11 cellular contexts compared by ENCODE assay signal in the genomic region with DNA sequence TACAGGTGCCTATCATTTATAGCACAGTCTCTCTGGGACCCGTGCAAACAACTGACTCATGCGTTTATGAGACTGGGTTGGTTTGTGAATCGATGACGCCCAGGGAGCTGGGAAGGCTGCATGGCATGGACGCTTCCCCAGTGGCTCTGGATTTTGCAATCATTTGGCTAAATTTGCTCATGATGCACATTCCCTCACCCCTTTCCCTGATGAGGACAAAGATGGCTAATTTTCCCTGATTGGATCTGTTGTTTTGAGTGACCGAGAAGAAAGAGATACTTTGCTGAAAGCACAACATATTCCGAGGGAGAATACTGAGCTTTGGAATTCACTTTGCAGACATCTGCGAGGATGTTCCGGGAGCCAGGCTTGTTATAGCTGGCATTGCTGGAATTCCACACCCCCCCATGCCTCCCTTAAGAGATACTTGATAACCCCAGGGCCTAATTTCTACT. TPM values are rescaled to one million over a fixed set of nuclear protein-coding genes. Genes with fewer than 3 reads are reported as not detected.
DNase-seq lines count a peak whose midpoint lies in the region; ATAC-seq, FAIRE-seq and TF ChIP-seq lines count a peak whose summit lies in the region.
"Had no signal": no experiment of that assay in that cellular context is flagged by ENCODE, and none has a peak within 500 bp of the region (broad histone marks: within the 10 kb centered on the region; RNA-seq: fewer than 3 reads in every experiment).

No MANE protein-coding gene starts in this region.

- H4K5ac ChIP-seq in H9 (ENCODE audit: insufficient read length, low read depth, low read length): no peak overlapping the region

- H3T11ph ChIP-seq in H9 (ENCODE audit: low read length): no peak overlapping the region

- H3K4ac ChIP-seq in H9 (ENCODE audit: low read depth, low read length): no peak overlapping the region

- H3K4me3 Mint-ChIP-seq in H9: no peak overlapping the region
- H3K4me3 Mint-ChIP-seq in astrocyte (ENCODE audit: unreplicated experiment): no peak overlapping the region
- H3K4me3 Mint-ChIP-seq: dendritic cell treated with granulocyte-macrophage colony-stimulating factor and Interleukin-4, amounts not matched to agents 40 ng/mL and 50 ng/mL, for 4 days; memory B cell had no signal

- no peaks in the 10 kb centered on the region for H3K23me2 ChIP-seq in H9 (ENCODE audit: insufficient read length, low read depth, low read length, poor library complexity, severe bottlenecking)

- 0 out of 2 replicates have a peak, but pooled peaks cover 3% of the 10 kb centered on the region for H3K79me2 ChIP-seq in H9 (ENCODE audit: insufficient read depth, low read length)
- H3K79me2 ChIP-seq in astrocyte (ENCODE audit: insufficient read depth, low read length): no peaks in the 10 kb centered on the region

- peak overlapping the region; percentile 17 for H3K27ac ChIP-seq in H9 (ENCODE audit: insufficient read length, low read depth, low read length)
- H3K27ac ChIP-seq in astrocyte (ENCODE audit: low read depth, low read length): no peak overlapping the region

- H3K9me3 ChIP-seq in H9 (ENCODE audit: control insufficient read depth, low read depth, low read length): no peaks in the 10 kb centered on the region
- H3K9me3 ChIP-seq in astrocyte (ENCODE audit: insufficient read depth, low read depth, low read length): no peaks in the 10 kb centered on the region
- no peaks in the 10 kb centered on the region for H3K9me3 ChIP-seq in skeletal muscle satellite cell (replicated peaks; ENCODE audit: low read length)

- no peak overlapping the region for H2AK5ac ChIP-seq in H9 (ENCODE audit: insufficient read length, low read length)

- no peak overlapping the region for H3K4me2 ChIP-seq in H9 (ENCODE audit: insufficient read depth, insufficient read length, low read length)
- H3K4me2 ChIP-seq in astrocyte (ENCODE audit: low read length): peak overlapping the region; percentile 21
- H3K4me2 ChIP-seq in skeletal muscle satellite cell (ENCODE audit: low read length): peak overlapping the region; percentile 57

- WGBS in H9 (ENCODE audit: extremely low coverage, insufficient read length, low lambda C conversion rate): no CpG with 5 or more reads among the region's 9 CpGs

- no peaks in the 10 kb centered on the region for H3K79me1 ChIP-seq in H9 (ENCODE audit: insufficient read depth, low read depth, low read length, poor library complexity, severe bottlenecking)

- peaks cover 0 to 5% (median 0%) of the 10 kb centered on the region in 3 experiments; a peak in 2 of 7 replicates for H3K36me3 Mint-ChIP-seq in H9 (ENCODE audit: insufficient read depth in 1 of 3, low read depth in 3 of 3)
- H3K36me3 Mint-ChIP-seq in astrocyte (ENCODE audit: low read depth, unreplicated experiment): peaks cover 2% of the 10 kb centered on the region
- H3K36me3 Mint-ChIP-seq: memory B cell had no signal

- ATAC-seq in HG03571 (IDR thresholded peaks at IDR 0.05; ENCODE audit: unreplicated experiment): no peak
- ATAC-seq in HG02884 (IDR thresholded peaks at IDR 0.05; ENCODE audit: unreplicated experiment): no peak

- H4K20me1 ChIP-seq in H9 (ENCODE audit: control insufficient read depth, insufficient read depth, insufficient read length): no peaks in the 10 kb centered on the region
- no peaks in the 10 kb centered on the region for H4K20me1 ChIP-seq in astrocyte (ENCODE audit: insufficient read depth, low read length)

- DNase-seq in H9 (peak; percentile 50), astrocyte (ENCODE audit: low read depth) (no peak), iPS DF 19.7 (ENCODE audit: low read depth, low spot score) (peak; percentile 60), NCI-H1436 (lab: John Stamatoyannopoulos, UW) (no peak), iPS-NIHi7 (ENCODE audit: extremely low spot score) (no peak)
- DNase-seq: NCI-H1930 had no signal

- H2BK120ac ChIP-seq in H9 (ENCODE audit: low read depth, low read length, poor library complexity, severe bottlenecking): no peak overlapping the region

- H3K27ac Mint-ChIP-seq in H9 (peak overlapping the region; percentile 68 to 88 (median 68); a peak in 4 of 7 replicates), astrocyte (ENCODE audit: unreplicated experiment) (peak overlapping the region; percentile 88)
- H3K27ac Mint-ChIP-seq: dendritic cell treated with granulocyte-macrophage colony-stimulating factor and Interleukin-4, amounts not matched to agents 40 ng/mL and 50 ng/mL, for 4 days; memory B cell had no signal

- H4K91ac ChIP-seq in H9 (ENCODE audit: insufficient read length, low read depth, low read length): no peak overlapping the region

- TF ChIP-seq CTCF in H9 (conservative IDR thresholded peaks at IDR 0.05) (no peak), astrocyte (IDR thresholded peaks at IDR 0.05; ENCODE audit: insufficient read depth, low read depth, low read length) (no peak)

- no peak overlapping the region for H4K8ac ChIP-seq in H9 (replicated peaks; ENCODE audit: insufficient read length, low read depth, low read length)

- H3K4me3 ChIP-seq in astrocyte (ENCODE audit: insufficient read depth, low read depth, low read length) (no peak overlapping the region), skeletal muscle satellite cell (ENCODE audit: low read length) (no peak overlapping the region)

- H3K9ac ChIP-seq in H9 (ENCODE audit: extremely low read depth, insufficient read length, low read length): no peak overlapping the region
- no peak overlapping the region for H3K9ac ChIP-seq in astrocyte (ENCODE audit: low read length)
- no peak overlapping the region for H3K9ac ChIP-seq in skeletal muscle satellite cell (ENCODE audit: low read depth, low read length)

- H3K36me3 ChIP-seq in astrocyte (ENCODE audit: insufficient read depth, low read length): no peaks in the 10 kb centered on the region
- no peaks in the 10 kb centered on the region for H3K36me3 ChIP-seq in skeletal muscle satellite cell (ENCODE audit: insufficient read depth, low read length)

- H3K4me1 Mint-ChIP-seq in H9: peaks cover 45 to 53% of the 10 kb centered on the region in 2 experiments
- H3K4me1 Mint-ChIP-seq in astrocyte (ENCODE audit: low read depth, unreplicated experiment): peaks cover 22% of the 10 kb centered on the region
- H3K4me1 Mint-ChIP-seq: memory B cell had no signal

- H2BK15ac ChIP-seq in H9 (ENCODE audit: low read depth, low read length): no peak overlapping the region

- H3K56ac ChIP-seq in H9 (ENCODE audit: insufficient read length, low read depth, low read length): no peak overlapping the region

- no peak overlapping the region for H2BK20ac ChIP-seq in H9 (ENCODE audit: low read depth, low read length, poor library complexity, severe bottlenecking)

- H3K4me1 ChIP-seq in H9 (ENCODE audit: insufficient read depth, low read length) (peaks cover 6% of the 10 kb centered on the region; the same call in 1 of the 2 replicates), astrocyte (ENCODE audit: insufficient read depth, low read length) (no peaks in the 10 kb centered on the region), skeletal muscle satellite cell (ENCODE audit: control insufficient read depth, insufficient read depth, low read length) (peaks cover 19% of the 10 kb centered on the region)

- H2AFZ ChIP-seq in H9 (ENCODE audit: low read length) (no peak overlapping the region), astrocyte (ENCODE audit: low read depth, low read length) (no peak overlapping the region)

- H3K14ac ChIP-seq in H9 (ENCODE audit: insufficient read depth, low read length): no peak overlapping the region

- no peaks in the 10 kb centered on the region for H3K9me3 Mint-ChIP-seq in H9
- H3K9me3 Mint-ChIP-seq in astrocyte (ENCODE audit: unreplicated experiment): peaks cover 2% of the 10 kb centered on the region
- H3K9me3 Mint-ChIP-seq: dendritic cell treated with granulocyte-macrophage colony-stimulating factor and Interleukin-4, amounts not matched to agents 40 ng/mL and 50 ng/mL, for 4 days; memory B cell had no signal

- H3K27me3 Mint-ChIP-seq in H9 (ENCODE audit: low read depth): no peaks in the 10 kb centered on the region
- no peaks in the 10 kb centered on the region for H3K27me3 Mint-ChIP-seq in astrocyte (ENCODE audit: low read depth, unreplicated experiment)
- H3K27me3 Mint-ChIP-seq: dendritic cell treated with granulocyte-macrophage colony-stimulating factor and Interleukin-4, amounts not matched to agents 40 ng/mL and 50 ng/mL, for 4 days had no signal

- no peak overlapping the region for H3K23ac ChIP-seq in H9 (ENCODE audit: insufficient read length, low read depth, low read length)

- H3K18ac ChIP-seq in H9 (ENCODE audit: insufficient read length, low read depth, low read length): no peak overlapping the region

- H2BK5ac ChIP-seq in H9 (ENCODE audit: insufficient read length, low read length): no peak overlapping the region

- FAIRE-seq in astrocyte (lab: Jason Lieb, UNC): peak; percentile 34

- H3K27me3 ChIP-seq in H9 (ENCODE audit: insufficient read depth, low read length) (no peaks in the 10 kb centered on the region), astrocyte (ENCODE audit: insufficient read depth, low read length) (no peaks in the 10 kb centered on the region), skeletal muscle satellite cell (ENCODE audit: control insufficient read depth, insufficient read depth, low read length) (peaks cover 8% of the 10 kb centered on the region)

- no peak overlapping the region for H2BK12ac ChIP-seq in H9 (ENCODE audit: insufficient read length, low read depth, low read length)

RNA-seq across cellular contexts. Expression of gene CGNL1, which starts 51.1 kb away (rescaled TPM):
- total RNA-seq in H9 (2021) (32.5 and 34.6 TPM in 2 replicates), astrocyte (10.2 and 11.0 TPM in 2 replicates)
- 0.44 TPM in 1 of 2 replicates, not detected in the other for total RNA-seq in skeletal muscle satellite cell (2012; rRNA removed)

Comparison
In these comparisons a context has a peak if more than half of its experiments do, and no peak if none do; other contexts are left out.
1. DNase-seq: peak in H9 (single experiment) and iPS DF 19.7 (single experiment); none in astrocyte (single experiment), NCI-H1436 (single experiment) and iPS-NIHi7 (single experiment).